In the genomic region with DNA sequence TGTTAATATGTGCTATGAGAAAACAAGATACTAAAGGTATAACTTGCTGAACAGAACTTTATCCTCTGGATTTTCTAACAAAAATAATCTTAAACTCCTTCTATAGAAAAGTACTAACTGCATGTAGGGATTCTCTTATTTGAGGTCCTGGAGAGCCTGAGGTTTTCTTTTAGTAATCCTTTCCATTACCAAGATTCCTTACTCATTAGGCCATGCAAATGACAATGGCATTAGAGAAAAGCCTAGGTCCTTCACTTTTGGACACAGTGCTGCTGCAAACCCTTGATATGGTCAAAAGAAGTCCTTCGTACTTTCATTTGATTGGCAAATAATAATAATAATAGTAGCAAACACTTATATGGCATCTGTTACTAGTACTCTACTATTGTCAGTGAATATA, we compare ENCODE assay signal across 1 cellular context.
TF ChIP-seq lines count a peak whose summit lies in the region.

No MANE protein-coding gene starts in this region.

TF ChIP-seq in GM12878, 131 proteins besides CTCF, POLR2A, EP300 and RAD21:
- TF ChIP-seq LARP7 (IDR thresholded peaks at IDR 0.05) (no peak), STAT1 (conservative IDR thresholded peaks at IDR 0.05) (no peak), CHD4 (IDR thresholded peaks at IDR 0.05) (no peak), NRF1 (conservative IDR thresholded peaks at IDR 0.05; ENCODE audit: low read depth, low read length) (no peak), RUNX3 (IDR thresholded peaks at IDR 0.05; ENCODE audit: low read length) (no peak), FOXK2 (IDR thresholded peaks at IDR 0.05) (no peak), NR2F1 (conservative IDR thresholded peaks at IDR 0.05) (no peak), NFXL1 (IDR thresholded peaks at IDR 0.05; ENCODE audit: borderline replicate concordance) (no peak)
- TF ChIP-seq, protein P1, sequence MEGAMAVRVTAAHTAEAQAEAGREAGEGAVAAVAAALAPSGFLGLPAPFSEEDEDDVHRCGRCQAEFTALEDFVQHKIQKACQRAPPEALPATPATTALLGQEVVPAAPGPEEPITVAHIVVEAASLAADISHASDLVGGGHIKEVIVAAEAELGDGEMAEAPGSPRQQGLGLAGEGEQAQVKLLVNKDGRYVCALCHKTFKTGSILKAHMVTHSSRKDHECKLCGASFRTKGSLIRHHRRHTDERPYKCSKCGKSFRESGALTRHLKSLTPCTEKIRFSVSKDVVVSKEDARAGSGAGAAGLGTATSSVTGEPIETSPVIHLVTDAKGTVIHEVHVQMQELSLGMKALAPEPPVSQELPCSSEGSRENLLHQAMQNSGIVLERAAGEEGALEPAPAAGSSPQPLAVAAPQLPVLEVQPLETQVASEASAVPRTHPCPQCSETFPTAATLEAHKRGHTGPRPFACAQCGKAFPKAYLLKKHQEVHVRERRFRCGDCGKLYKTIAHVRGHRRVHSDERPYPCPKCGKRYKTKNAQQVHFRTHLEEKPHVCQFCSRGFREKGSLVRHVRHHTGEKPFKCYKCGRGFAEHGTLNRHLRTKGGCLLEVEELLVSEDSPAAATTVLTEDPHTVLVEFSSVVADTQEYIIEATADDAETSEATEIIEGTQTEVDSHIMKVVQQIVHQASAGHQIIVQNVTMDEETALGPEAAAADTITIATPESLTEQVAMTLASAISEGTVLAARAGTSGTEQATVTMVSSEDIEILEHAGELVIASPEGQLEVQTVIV (IDR thresholded peaks at IDR 0.05; ENCODE audit: borderline replicate concordance, partially characterized antibody) = no peak
- TF ChIP-seq, protein P2, sequence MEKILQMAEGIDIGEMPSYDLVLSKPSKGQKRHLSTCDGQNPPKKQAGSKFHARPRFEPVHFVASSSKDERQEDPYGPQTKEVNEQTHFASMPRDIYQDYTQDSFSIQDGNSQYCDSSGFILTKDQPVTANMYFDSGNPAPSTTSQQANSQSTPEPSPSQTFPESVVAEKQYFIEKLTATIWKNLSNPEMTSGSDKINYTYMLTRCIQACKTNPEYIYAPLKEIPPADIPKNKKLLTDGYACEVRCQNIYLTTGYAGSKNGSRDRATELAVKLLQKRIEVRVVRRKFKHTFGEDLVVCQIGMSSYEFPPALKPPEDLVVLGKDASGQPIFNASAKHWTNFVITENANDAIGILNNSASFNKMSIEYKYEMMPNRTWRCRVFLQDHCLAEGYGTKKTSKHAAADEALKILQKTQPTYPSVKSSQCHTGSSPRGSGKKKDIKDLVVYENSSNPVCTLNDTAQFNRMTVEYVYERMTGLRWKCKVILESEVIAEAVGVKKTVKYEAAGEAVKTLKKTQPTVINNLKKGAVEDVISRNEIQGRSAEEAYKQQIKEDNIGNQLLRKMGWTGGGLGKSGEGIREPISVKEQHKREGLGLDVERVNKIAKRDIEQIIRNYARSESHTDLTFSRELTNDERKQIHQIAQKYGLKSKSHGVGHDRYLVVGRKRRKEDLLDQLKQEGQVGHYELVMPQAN (conservative IDR thresholded peaks at IDR 0.05) = no peak
- TF ChIP-seq, protein P3, sequence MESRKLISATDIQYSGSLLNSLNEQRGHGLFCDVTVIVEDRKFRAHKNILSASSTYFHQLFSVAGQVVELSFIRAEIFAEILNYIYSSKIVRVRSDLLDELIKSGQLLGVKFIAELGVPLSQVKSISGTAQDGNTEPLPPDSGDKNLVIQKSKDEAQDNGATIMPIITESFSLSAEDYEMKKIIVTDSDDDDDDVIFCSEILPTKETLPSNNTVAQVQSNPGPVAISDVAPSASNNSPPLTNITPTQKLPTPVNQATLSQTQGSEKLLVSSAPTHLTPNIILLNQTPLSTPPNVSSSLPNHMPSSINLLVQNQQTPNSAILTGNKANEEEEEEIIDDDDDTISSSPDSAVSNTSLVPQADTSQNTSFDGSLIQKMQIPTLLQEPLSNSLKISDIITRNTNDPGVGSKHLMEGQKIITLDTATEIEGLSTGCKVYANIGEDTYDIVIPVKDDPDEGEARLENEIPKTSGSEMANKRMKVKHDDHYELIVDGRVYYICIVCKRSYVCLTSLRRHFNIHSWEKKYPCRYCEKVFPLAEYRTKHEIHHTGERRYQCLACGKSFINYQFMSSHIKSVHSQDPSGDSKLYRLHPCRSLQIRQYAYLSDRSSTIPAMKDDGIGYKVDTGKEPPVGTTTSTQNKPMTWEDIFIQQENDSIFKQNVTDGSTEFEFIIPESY (IDR thresholded peaks at IDR 0.05) = no peak
